Comparison of ENCODE assay signal across 7 cellular contexts in the genomic region with DNA sequence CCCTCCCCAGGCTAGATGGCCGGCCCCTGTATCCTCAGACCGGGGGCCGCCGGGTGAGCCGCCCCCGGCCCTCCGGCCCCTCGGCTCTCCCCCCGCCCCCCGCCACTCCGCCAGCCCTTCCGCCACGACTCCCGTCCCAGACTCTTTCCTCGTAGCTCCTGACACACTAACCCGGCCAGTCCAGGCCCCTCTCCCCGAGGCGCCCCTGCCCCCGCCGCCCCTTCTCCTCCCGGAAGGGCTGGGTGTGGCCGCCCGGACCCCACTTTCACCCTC. TPM values are rescaled to one million over a fixed set of nuclear protein-coding genes. Genes with fewer than 3 reads are reported as not detected.
DNase-seq lines count a peak whose midpoint lies in the region; ATAC-seq, FAIRE-seq and TF ChIP-seq lines count a peak whose summit lies in the region.

No MANE protein-coding gene starts in this region.

- intact Hi-C loops in kidney (cut with DNase I) = no loop called here

- no peak overlapping the region for H3K27ac Mint-ChIP-seq in activated naive CD8-positive, alpha-beta T cell treated with anti-CD3 and anti-CD28 coated beads, Interleukin-2, amount 50 U/mL, for 24 hours

- FAIRE-seq in kidney (lab: Jason Lieb, UNC) = no peak

- H3K9me3 Mint-ChIP-seq in activated naive CD8-positive, alpha-beta T cell treated with anti-CD3 and anti-CD28 coated beads, Interleukin-2, amount 50 U/mL, for 24 hours = no peaks in the 10 kb centered on the region

- no peak for ATAC-seq in activated naive CD8-positive, alpha-beta T cell treated with anti-CD3 and anti-CD28 coated beads, Interleukin-2, amount 50 U/mL, for 24 hours
- ATAC-seq in HG03135 (IDR thresholded peaks at IDR 0.05; ENCODE audit: unreplicated experiment) (no peak), HG02610 (IDR thresholded peaks at IDR 0.05; ENCODE audit: unreplicated experiment) (no peak)

- peaks cover 15% of the 10 kb centered on the region; the same call in 1 of the 2 replicates for H3K36me3 ChIP-seq in HUES48 (ENCODE audit: control insufficient read depth, insufficient read depth, low read length)
- H3K36me3 ChIP-seq in kidney (ENCODE audit: control insufficient read depth in 1 of 2, insufficient read depth in 2 of 2, low read length in 2 of 2) = peaks cover 15 to 23% of the 10 kb centered on the region in 2 donors

- H3K27me3 Mint-ChIP-seq in activated naive CD8-positive, alpha-beta T cell treated with anti-CD3 and anti-CD28 coated beads, Interleukin-2, amount 50 U/mL, for 24 hours = peaks cover 14% of the 10 kb centered on the region

- H3K9me3 ChIP-seq in HUES48 (ENCODE audit: control insufficient read depth, insufficient read depth, low read length) (no peaks in the 10 kb centered on the region), kidney (ENCODE audit: control insufficient read depth in 1 of 2, low read length in 2 of 2) (no peaks in the 10 kb centered on the region)

- H3K4me1 Mint-ChIP-seq in activated naive CD8-positive, alpha-beta T cell treated with anti-CD3 and anti-CD28 coated beads, Interleukin-2, amount 50 U/mL, for 24 hours = peaks cover 30% of the 10 kb centered on the region

- peak overlapping the region; percentile 90 for H3K4me3 Mint-ChIP-seq in activated naive CD8-positive, alpha-beta T cell treated with anti-CD3 and anti-CD28 coated beads, Interleukin-2, amount 50 U/mL, for 24 hours

- no peak for TF ChIP-seq CTCF in kidney (IDR thresholded peaks at IDR 0.05; ENCODE audit: borderline replicate concordance, extremely low read depth, insufficient read depth)

- H3K4me3 ChIP-seq in HUES48 (ENCODE audit: low read depth, low read length) (peak overlapping the region; percentile 82), kidney (ENCODE audit: low read length in 2 of 2) (peak overlapping the region; percentile 84 to 96)

- H3K4me1 ChIP-seq in HUES48 (ENCODE audit: control insufficient read depth, insufficient read depth, low read length) = peaks cover 19% of the 10 kb centered on the region
- peaks cover 29 to 33% of the 10 kb centered on the region in 2 donors for H3K4me1 ChIP-seq in kidney (ENCODE audit: control insufficient read depth in 1 of 2, insufficient read depth in 1 of 2, low read depth in 1 of 2, low read length in 2 of 2)

- H3K27ac ChIP-seq in HUES48 (ENCODE audit: low read depth, low read length) = peak overlapping the region; percentile 85
- H3K27ac ChIP-seq in kidney (ENCODE audit: low read depth in 2 of 2, low read length in 2 of 2) = peak overlapping the region; percentile 99
- peak overlapping the region; percentile 89 for H3K27ac ChIP-seq in substantia nigra (ENCODE audit: low read depth, low read length, poor library complexity, severe bottlenecking)

- no peak for DNase-seq in activated naive CD8-positive, alpha-beta T cell treated with anti-CD3 and anti-CD28 coated beads, Interleukin-2, amount 50 U/mL, for 24 hours
- DNase-seq in kidney (no peak), substantia nigra (lab: John Stamatoyannopoulos, UW) (peak in 1 of 49 donors; percentile 50), NCI-H226 (no peak)

- no peaks in the 10 kb centered on the region for H3K36me3 Mint-ChIP-seq in activated naive CD8-positive, alpha-beta T cell treated with anti-CD3 and anti-CD28 coated beads, Interleukin-2, amount 50 U/mL, for 24 hours (ENCODE audit: low read depth)

- H3K27me3 ChIP-seq in HUES48 (ENCODE audit: control insufficient read depth, insufficient read depth, low read length) = no peaks in the 10 kb centered on the region

- H3K9ac ChIP-seq in HUES48 (ENCODE audit: low read depth, low read length) (no peak overlapping the region), kidney (ENCODE audit: low read length in 2 of 2) (peak overlapping the region; percentile 38 to 91)

RNA-seq across cellular contexts. Expression of gene TLCD2, which starts 5.6 kb away (rescaled TPM):
- total RNA-seq in kidney = 6.2 TPM
- polyA plus RNA-seq in kidney (ENCODE audit: insufficient read depth, low read depth, low replicate concordance) = 1.3 TPM

RNA-seq across cellular contexts. Expression of gene WDR81, which starts 8.8 kb away (rescaled TPM):
- total RNA-seq in kidney = 28.5 TPM
- 16.1 TPM for polyA plus RNA-seq in kidney (ENCODE audit: insufficient read depth, low read depth, low replicate concordance)

RNA-seq across cellular contexts. Expression of gene SERPINF2, which starts 26.9 kb away (rescaled TPM):
- 30.6 TPM for total RNA-seq in kidney
- polyA plus RNA-seq in kidney (ENCODE audit: insufficient read depth, low read depth, low replicate concordance) = 209 TPM

RNA-seq across cellular contexts. Expression of gene PRPF8, which starts 31.1 kb away (rescaled TPM):
- total RNA-seq in kidney = 236 TPM
- 181 TPM for polyA plus RNA-seq in kidney (ENCODE audit: insufficient read depth, low read depth, low replicate concordance)

RNA-seq across cellular contexts. Expression of gene SERPINF1, which starts 46.1 kb away (rescaled TPM):
- 121 TPM for total RNA-seq in kidney
- 36.2 TPM for polyA plus RNA-seq in kidney (ENCODE audit: insufficient read depth, low read depth, low replicate concordance)
